ENCODE assay signal across 1 cellular context in genomic region chr6:37101991-37102298, GRCh38.
TF ChIP-seq lines count a peak whose summit lies in the region.

No MANE protein-coding gene starts in this region.

TF ChIP-seq in HEK293, 187 proteins besides CTCF, POLR2A, EP300 and RAD21 (continued from another document):
- TF ChIP-seq ZNF600 (tag by site-specific recombination; IDR thresholded peaks at IDR 0.05): no peak
